ENCODE assay signal across 8 cellular contexts in genomic region chr16:30371248-30371816, GRCh38. TPM values are rescaled to one million over a fixed set of nuclear protein-coding genes. Genes with fewer than 3 reads are reported as not detected.
DNase-seq lines count a peak whose midpoint lies in the region; ATAC-seq and TF ChIP-seq lines count a peak whose summit lies in the region.

No MANE protein-coding gene starts in this region.

- H3K9ac ChIP-seq in OCI-LY1 (ENCODE audit: low read length) (peak overlapping the region; percentile 79), endodermal cell (ENCODE audit: extremely low read depth, low read length, poor library complexity, severe bottlenecking) (peak overlapping the region; percentile 19)

- no peak for ATAC-seq in activated CD4-positive, CD25-positive, alpha-beta regulatory T cell treated with anti-CD3 and anti-CD28 coated beads, Interleukin-2, amount 50 U/mL, for 24 hours

- no peak for TF ChIP-seq CTCF in OCI-LY1 (IDR thresholded peaks at IDR 0.05; ENCODE audit: low read length)
- no peak for TF ChIP-seq CTCF in endodermal cell (conservative IDR thresholded peaks at IDR 0.05)
- no peak for TF ChIP-seq CTCF in osteoblast (IDR thresholded peaks at IDR 0.05; ENCODE audit: extremely low read depth, low read depth, low read length)

- H3K9me3 Mint-ChIP-seq in CD8-positive, alpha-beta memory T cell = no peaks in the 10 kb centered on the region
- no peaks in the 10 kb centered on the region for H3K9me3 Mint-ChIP-seq in endodermal cell

- no peaks in the 10 kb centered on the region for H3F3A ChIP-seq in OCI-LY1 (ENCODE audit: insufficient read depth, low read length)

- CTCF ChIA-PET in CD8-positive, alpha-beta memory T cell (lab: Charles Lee) = interaction anchor here (0.8 to 2.4 kb wide), 12 partner anchors 9 to 280 kb away, joined by 3 to 24 read pairs (median 6); partner anchors contain the start of genes SEPTIN1, TBX6, ZNF747 and ZNF771

- peak overlapping the region; percentile 67 to 98 (median 96) for H3K27ac Mint-ChIP-seq in CD8-positive, alpha-beta memory T cell
- H3K27ac Mint-ChIP-seq in endodermal cell = peak overlapping the region; percentile 87

- no peaks in the 10 kb centered on the region for H4K20me1 ChIP-seq in OCI-LY1 (ENCODE audit: insufficient read depth, low read length)
- peaks cover 32% of the 10 kb centered on the region for H4K20me1 ChIP-seq in osteoblast (ENCODE audit: insufficient read depth, low read length)

- no peaks in the 10 kb centered on the region for H3K36me3 ChIP-seq in CD8-positive, alpha-beta memory T cell (ENCODE audit: insufficient read depth, low read length)
- H3K36me3 ChIP-seq in OCI-LY1 (ENCODE audit: insufficient read depth, low read length) = peaks cover 11% of the 10 kb centered on the region; the same call in 1 of the 2 replicates
- H3K36me3 ChIP-seq in endodermal cell (ENCODE audit: control insufficient read depth, insufficient read depth, low read length) = peaks cover 6% of the 10 kb centered on the region
- H3K36me3 ChIP-seq in osteoblast (ENCODE audit: insufficient read depth, low read length) = no peaks in the 10 kb centered on the region

- H3K9me2 ChIP-seq in OCI-LY1 (ENCODE audit: low read depth, low read length) = no peaks in the 10 kb centered on the region

- peaks cover 0 to 15% (median 2%) of the 10 kb centered on the region in 3 donors for H3K36me3 Mint-ChIP-seq in CD8-positive, alpha-beta memory T cell
- peaks cover 3% of the 10 kb centered on the region for H3K36me3 Mint-ChIP-seq in endodermal cell (ENCODE audit: low read depth)

- POLR2A ChIA-PET in CD8-positive, alpha-beta memory T cell (lab: Charles Lee) = interaction anchor here (0.5 to 2.7 kb wide), 15 partner anchors 10 to 306 kb away, joined by 3 to 35 read pairs (median 6); partner anchors contain the start of genes ALDOA, CORO1A, PRR14 and SEPTIN1

- H3K4me3 ChIP-seq in CD8-positive, alpha-beta memory T cell (ENCODE audit: low read length) = peak overlapping the region; percentile 69
- H3K4me3 ChIP-seq in OCI-LY1 (ENCODE audit: low read depth, low read length, poor library complexity, severe bottlenecking) (peak overlapping the region; percentile 59), endodermal cell (ENCODE audit: low read length) (peak overlapping the region; percentile 77), osteoblast (ENCODE audit: insufficient read depth, low read length) (peak overlapping the region; percentile 74)

- H3K27me3 ChIP-seq in CD8-positive, alpha-beta memory T cell (ENCODE audit: insufficient read depth, low read length, poor library complexity, severe bottlenecking) = no peaks in the 10 kb centered on the region
- no peaks in the 10 kb centered on the region for H3K27me3 ChIP-seq in OCI-LY1 (ENCODE audit: insufficient read depth, low read length)
- H3K27me3 ChIP-seq in endodermal cell (ENCODE audit: control insufficient read depth, insufficient read depth, low read length, poor library complexity, severe bottlenecking) = no peaks in the 10 kb centered on the region
- no peaks in the 10 kb centered on the region for H3K27me3 ChIP-seq in osteoblast (ENCODE audit: insufficient read depth, low read length)

- H3K4me3 Mint-ChIP-seq in CD8-positive, alpha-beta memory T cell = peak overlapping the region; percentile 76 to 88 (median 83)
- peak overlapping the region; percentile 60 for H3K4me3 Mint-ChIP-seq in endodermal cell

- H3K4me1 ChIP-seq in CD8-positive, alpha-beta memory T cell (ENCODE audit: insufficient read depth, low read length) = peaks cover 42% of the 10 kb centered on the region
- H3K4me1 ChIP-seq in OCI-LY1 (ENCODE audit: insufficient read depth, low read length, severe bottlenecking) (peaks cover 42% of the 10 kb centered on the region), endodermal cell (ENCODE audit: control insufficient read depth, insufficient read depth, low read length) (peaks cover 10% of the 10 kb centered on the region), osteoblast (ENCODE audit: insufficient read depth, low read length) (peaks cover 24% of the 10 kb centered on the region)

- H3K27ac ChIP-seq in CD8-positive, alpha-beta memory T cell (ENCODE audit: low read depth, low read length) = peak overlapping the region; percentile 74
- H3K27ac ChIP-seq in OCI-LY1 (ENCODE audit: low read depth, low read length, poor library complexity, severe bottlenecking) (peak overlapping the region; percentile 76), endodermal cell (ENCODE audit: low read depth, low read length) (peak overlapping the region; percentile 69), osteoblast (ENCODE audit: low read depth, low read length) (peak overlapping the region; percentile 56)

- peak overlapping the region; percentile 87 for H3K4me2 ChIP-seq in OCI-LY1 (ENCODE audit: low read length)
- peak overlapping the region; percentile 92 for H3K4me2 ChIP-seq in osteoblast (ENCODE audit: insufficient read depth, low read length)

- H3K79me2 ChIP-seq in OCI-LY1 (ENCODE audit: insufficient read depth, low read length) (peaks cover 33% of the 10 kb centered on the region), osteoblast (ENCODE audit: insufficient read depth, low read length) (peaks cover 38% of the 10 kb centered on the region)

- H2AFZ ChIP-seq in OCI-LY1 (ENCODE audit: low read length) (no peak overlapping the region), osteoblast (ENCODE audit: low read length) (peak overlapping the region; percentile 90)

- H3K9me3 ChIP-seq in CD8-positive, alpha-beta memory T cell (ENCODE audit: low read length) = no peaks in the 10 kb centered on the region
- H3K9me3 ChIP-seq in OCI-LY1 (ENCODE audit: low read length) (no peaks in the 10 kb centered on the region), endodermal cell (ENCODE audit: control insufficient read depth, low read length) (no peaks in the 10 kb centered on the region), osteoblast (ENCODE audit: low read depth, low read length) (no peaks in the 10 kb centered on the region)

- peaks cover 0 to 2% of the 10 kb centered on the region in 2 donors for H3K27me3 Mint-ChIP-seq in CD8-positive, alpha-beta memory T cell
- no peaks in the 10 kb centered on the region for H3K27me3 Mint-ChIP-seq in endodermal cell (ENCODE audit: insufficient read depth)

- no peak for DNase-seq in CD8-positive, alpha-beta memory T cell
- DNase-seq in endodermal cell (no peak), osteoblast (ENCODE audit: insufficient read length, low spot score, missing footprints) (no peak), SW 1271 (lab: John Stamatoyannopoulos, UW) (no peak), UCSD-AML1 (lab: John Stamatoyannopoulos, UW; ENCODE audit: unreplicated experiment) (no peak), NCI-H2171 treated with DMSO at 0.1 percent for 48 hours (lab: John Stamatoyannopoulos, UW) (no peak)

- peaks cover 42 to 52% (median 43%) of the 10 kb centered on the region in 3 donors for H3K4me1 Mint-ChIP-seq in CD8-positive, alpha-beta memory T cell
- peaks cover 41% of the 10 kb centered on the region for H3K4me1 Mint-ChIP-seq in endodermal cell

- WGBS in endodermal cell (ENCODE audit: insufficient coverage in 1 of 2, insufficient read length in 1 of 2), 2 experiments = 26 to 47% methylated on average over 8 to 11 of the region's 11 CpGs

RNA-seq across cellular contexts. Expression of gene TBC1D10B, which starts 1.0 kb away (rescaled TPM):
- total RNA-seq in CD8-positive, alpha-beta memory T cell = 10 to 100 TPM; 59.0 to 61.4 TPM
- 17.3 TPM for polyA plus RNA-seq in CD8-positive, alpha-beta memory T cell
- total RNA-seq in endodermal cell (10 to 100 TPM; 30.7 to 36.3 TPM), osteoblast (26.5 and 31.5 TPM in 2 replicates)
- polyA plus RNA-seq in endodermal cell (2013, experiment 1 of 2) = 32.4 TPM
- 27.8 TPM for polyA plus RNA-seq in endodermal cell (2013, experiment 2 of 2)

RNA-seq across cellular contexts. Expression of gene MYL11, which starts 3.3 kb away (rescaled TPM):
- 1 to 10 TPM; 1.9 to 2.4 TPM for total RNA-seq in CD8-positive, alpha-beta memory T cell
- polyA plus RNA-seq in CD8-positive, alpha-beta memory T cell = 4.6 TPM
- total RNA-seq in endodermal cell = 1 to 10 TPM in 1 of 2 donors, not detected in 1; 1.2 TPM
- polyA plus RNA-seq in endodermal cell (2013, experiment 1 of 2) = 0.64 TPM
- 0.62 TPM for polyA plus RNA-seq in endodermal cell (2013, experiment 2 of 2)
- not detected in 2 replicates for total RNA-seq in osteoblast

RNA-seq across cellular contexts. Expression of gene SEPTIN1, which starts 11.0 kb away (rescaled TPM):
- total RNA-seq in CD8-positive, alpha-beta memory T cell = 100 to 1,000 TPM; 187 to 193 TPM
- polyA plus RNA-seq in CD8-positive, alpha-beta memory T cell = 227 TPM
- total RNA-seq in endodermal cell (1 to 10 TPM; 1.1 to 2.3 TPM), osteoblast (0.29 TPM in 1 of 2 replicates, not detected in the other)
- polyA plus RNA-seq in endodermal cell (2013, experiment 1 of 2) = 3.3 TPM
- 2.0 TPM for polyA plus RNA-seq in endodermal cell (2013, experiment 2 of 2)

RNA-seq across cellular contexts. Expression of gene CD2BP2, which starts 16.2 kb away (rescaled TPM):
- total RNA-seq in CD8-positive, alpha-beta memory T cell = 10 to 100 TPM; 84.5 to 89.5 TPM
- polyA plus RNA-seq in CD8-positive, alpha-beta memory T cell = 27.2 TPM
- total RNA-seq in endodermal cell = 10 to 100 TPM; 75.4 to 76.0 TPM
- 39.8 TPM for polyA plus RNA-seq in endodermal cell (2013, experiment 1 of 2)
- 35.9 TPM for polyA plus RNA-seq in endodermal cell (2013, experiment 2 of 2)
- 30.9 and 32.9 TPM in 2 replicates for total RNA-seq in osteoblast

RNA-seq across cellular contexts. Expression of gene ZNF48, which starts 23.9 kb away (rescaled TPM):
- total RNA-seq in CD8-positive, alpha-beta memory T cell = 10 to 100 TPM; 18.4 to 19.3 TPM
- 10.2 TPM for polyA plus RNA-seq in CD8-positive, alpha-beta memory T cell
- total RNA-seq in endodermal cell (10 to 100 TPM; 40.1 to 58.4 TPM), osteoblast (10.0 and 10.9 TPM in 2 replicates)
- polyA plus RNA-seq in endodermal cell (2013, experiment 1 of 2) = 66.8 TPM
- polyA plus RNA-seq in endodermal cell (2013, experiment 2 of 2) = 70.0 TPM

Comparison
In these comparisons a context has a peak if more than half of its experiments do, and no peak if none do; other contexts are left out.
1. RNA of gene SEPTIN1, which starts 11.0 kb away (total RNA-seq): 187 to 193 TPM in CD8-positive, alpha-beta memory T cell; 1.1 to 2.3 TPM in endodermal cell and 0.29 TPM in osteoblast; every median in the first group is over 10 times any median in the second.
2. Peak in every context shown above with its lines, with median percentiles within 50 percentile points of each other: H3K27ac ChIP-seq and H3K4me3 ChIP-seq.